In genomic region chr12:122203968-122204828, GRCh38 we compare ENCODE assay signal across 8 cellular contexts. TPM values are rescaled to one million over a fixed set of nuclear protein-coding genes. Genes with fewer than 3 reads are reported as not detected.
DNase-seq lines count a peak whose midpoint lies in the region; ATAC-seq and TF ChIP-seq lines count a peak whose summit lies in the region.

No MANE protein-coding gene starts in this region.

- no peaks in the 10 kb centered on the region for H3K9me2 ChIP-seq in OCI-LY7 (ENCODE audit: insufficient read depth, low read length)

- peaks cover 49% of the 10 kb centered on the region for H3K36me3 Mint-ChIP-seq in Caco-2 (ENCODE audit: insufficient read depth, unreplicated experiment)

- intact Hi-C loops in Caco-2 (cut with micrococcal nuclease; ENCODE audit: unreplicated experiment) = loop anchor here (2.0 kb wide), 1 partner anchor 19 kb away; no protein-coding TSS in a partner anchor
- intact Hi-C loops in OCI-LY7 (cut with micrococcal nuclease; ENCODE audit: unreplicated experiment) = no loop called here

- H3K27ac ChIP-seq in OCI-LY7 (ENCODE audit: low read depth, low read length, poor library complexity, severe bottlenecking) (no peak overlapping the region), coronary artery (no peak overlapping the region), muscle layer of colon (ENCODE audit: low read depth, low read length) (no peak overlapping the region)

- H3K27me3 Mint-ChIP-seq in Caco-2 (ENCODE audit: insufficient read depth, unreplicated experiment) = no peaks in the 10 kb centered on the region

- H3K4me2 ChIP-seq in OCI-LY7 (ENCODE audit: low read length) = peak overlapping the region; percentile 28; the same call in 1 of the 2 replicates

- no peaks in the 10 kb centered on the region for H3K9me3 ChIP-seq in Caco-2
- no peaks in the 10 kb centered on the region for H3K9me3 ChIP-seq in OCI-LY7 (ENCODE audit: low read length)
- no peaks in the 10 kb centered on the region for H3K9me3 ChIP-seq in muscle layer of colon (ENCODE audit: low read length)

- CTCF ChIA-PET in Caco-2 (lab: Charles Lee) (interaction anchor here (0.5 to 1.2 kb wide), 4 partner anchors 11 to 141 kb away, joined by 3 to 6 read pairs (median 4); no protein-coding TSS in a partner anchor), OCI-LY7 (lab: Charles Lee; ENCODE audit: unreplicated experiment) (interaction anchor here (0.6 kb wide), 1 partner anchor 111 kb away, joined by 3 read pairs; no protein-coding TSS in a partner anchor)

- peaks cover 7% of the 10 kb centered on the region for H3K4me1 Mint-ChIP-seq in Caco-2 (ENCODE audit: low read depth, unreplicated experiment)

- BruUV-seq in Caco-2 (replicated peaks; lab: Mats Ljungman, UMichigan) (no TSS peak), OCI-LY7 (replicated peaks; lab: Mats Ljungman, UMichigan) (no TSS peak)

- no peaks in the 10 kb centered on the region; the same call in 1 of the 2 replicates for H4K20me1 ChIP-seq in OCI-LY7 (ENCODE audit: insufficient read depth, low read length)

- H3K36me3 ChIP-seq in Caco-2 (ENCODE audit: control insufficient read depth, insufficient read depth, low read length) = no peaks in the 10 kb centered on the region; the same call in 1 of the 2 replicates
- H3K36me3 ChIP-seq in OCI-LY7 (ENCODE audit: insufficient read depth, low read length) = peaks cover 29% of the 10 kb centered on the region
- H3K36me3 ChIP-seq in muscle layer of colon (ENCODE audit: insufficient read depth, low read length) = peaks cover 22% of the 10 kb centered on the region

- H2AFZ ChIP-seq in OCI-LY7 (ENCODE audit: low read length) = no peak overlapping the region

- H3K27me3 ChIP-seq in Caco-2 (replicated peaks; ENCODE audit: control insufficient read depth, insufficient read depth, low read length) = no peaks in the 10 kb centered on the region
- H3K27me3 ChIP-seq in muscle layer of colon (ENCODE audit: control insufficient read depth in 1 of 2, insufficient read depth in 2 of 2, low read length in 2 of 2) = peaks cover 32 to 53% of the 10 kb centered on the region in 2 donors

- no peaks in the 10 kb centered on the region for H3K79me2 ChIP-seq in OCI-LY7 (ENCODE audit: insufficient read depth, low read depth, low read length)

- H3K27ac Mint-ChIP-seq in Caco-2 (ENCODE audit: unreplicated experiment) = peak overlapping the region; percentile 42

- no peak for ATAC-seq in HG03378 (IDR thresholded peaks at IDR 0.05; ENCODE audit: unreplicated experiment)
- no peak for ATAC-seq in HG02763 (IDR thresholded peaks at IDR 0.05; ENCODE audit: unreplicated experiment)
- ATAC-seq in GM18858 (IDR thresholded peaks at IDR 0.05; ENCODE audit: unreplicated experiment) = no peak

- POLR2A ChIA-PET in Caco-2 (lab: Charles Lee) = interaction anchor here (0.6 kb wide), 3 partner anchors 20 to 106 kb away, joined by 3 to 6 read pairs (median 3); partner anchors contain the start of gene LRRC43
- POLR2A ChIA-PET in OCI-LY7 (lab: Charles Lee) = no interaction called here

- peak overlapping the region; percentile 67 for H3K4me3 ChIP-seq in Caco-2 (ENCODE audit: low read depth, low read length)
- no peak overlapping the region for H3K4me3 ChIP-seq in OCI-LY7 (ENCODE audit: low read depth, low read length, poor library complexity, severe bottlenecking)
- peak overlapping the region; percentile 84 for H3K4me3 ChIP-seq in coronary artery
- H3K4me3 ChIP-seq in muscle layer of colon (ENCODE audit: low read depth in 1 of 2, low read length in 2 of 2) = peak overlapping the region; percentile 7 to 18

- H3K9ac ChIP-seq in muscle layer of colon (ENCODE audit: low read length) = no peak overlapping the region

- H3K4me3 Mint-ChIP-seq in Caco-2 (ENCODE audit: unreplicated experiment) = peak overlapping the region; percentile 64

- DNase-seq in Caco-2 (no peak), OCI-LY7 (ENCODE audit: low spot score) (no peak), coronary artery (ENCODE audit: low spot score) (no peak)
- DNase-seq in stimulated activated CD4-positive, alpha-beta T cell treated with anti-CD3 and anti-CD28 coated beads, Interleukin-4, amount 100 ng/mL, for 24 hours = no peak

- TF ChIP-seq CTCF in Caco-2 (IDR thresholded peaks at IDR 0.05; ENCODE audit: insufficient read depth in 1 of 2, low read depth in 1 of 2, low read length in 1 of 2, severe bottlenecking in 1 of 2, unreplicated experiment in 1 of 2) (no peak), OCI-LY7 (conservative IDR thresholded peaks at IDR 0.05; ENCODE audit: low read length) (no peak), coronary artery (IDR thresholded peaks at IDR 0.05) (no peak)

- no peaks in the 10 kb centered on the region for H3K9me3 Mint-ChIP-seq in Caco-2 (ENCODE audit: unreplicated experiment)

- H3K4me1 ChIP-seq in Caco-2 (peaks cover 9% of the 10 kb centered on the region; the same call in 1 of the 2 replicates), OCI-LY7 (ENCODE audit: insufficient read depth, low read length, poor library complexity, severe bottlenecking) (no peaks in the 10 kb centered on the region), muscle layer of colon (ENCODE audit: insufficient read depth, low read length) (no peaks in the 10 kb centered on the region)

RNA-seq across cellular contexts. Expression of gene B3GNT4, which starts 0.7 kb away (rescaled TPM):
- total RNA-seq in Caco-2 (2022) (2.2 and 3.8 TPM in 2 replicates), OCI-LY7 (2022) (not detected in 2 replicates)
- total RNA-seq in OCI-LY7 (2014; rRNA removed; shearing (Covaris generic)) = not detected in 2 replicates

RNA-seq across cellular contexts. Expression of gene LRRC43, which starts 21.3 kb away (rescaled TPM):
- total RNA-seq in Caco-2 (2022) (0.34 TPM in 1 of 2 replicates, not detected in the other), OCI-LY7 (2022) (not detected in 2 replicates)
- total RNA-seq in OCI-LY7 (2014; rRNA removed; shearing (Covaris generic)) = not detected in 2 replicates

RNA-seq across cellular contexts. Expression of gene DIABLO, which starts 21.7 kb away (rescaled TPM):
- total RNA-seq in Caco-2 (2022) (76.1 and 86.6 TPM in 2 replicates), OCI-LY7 (2022) (53.9 and 55.4 TPM in 2 replicates)
- 53.7 and 56.5 TPM in 2 replicates for total RNA-seq in OCI-LY7 (2014; rRNA removed; shearing (Covaris generic))

RNA-seq across cellular contexts. Expression of gene IL31, which starts 30.2 kb away (rescaled TPM):
- total RNA-seq in Caco-2 (2022) (not detected in 2 replicates), OCI-LY7 (2022) (not detected in 2 replicates)
- not detected in 2 replicates for total RNA-seq in OCI-LY7 (2014; rRNA removed; shearing (Covaris generic))
